14 cellular contexts compared by ENCODE assay signal in genomic region chr6:53112404-53112803, GRCh38. TPM values are rescaled to one million over a fixed set of nuclear protein-coding genes. Genes with fewer than 3 reads are reported as not detected.
DNase-seq lines count a peak whose midpoint lies in the region; ATAC-seq and TF ChIP-seq lines count a peak whose summit lies in the region.
"Had no signal": no experiment of that assay in that cellular context is flagged by ENCODE, and none has a peak within 500 bp of the region (broad histone marks: within the 10 kb centered on the region; RNA-seq: fewer than 3 reads in every experiment).

No MANE protein-coding gene starts in this region.

- TF ChIP-seq CTCF in breast epithelium (IDR thresholded peaks at IDR 0.05) = no peak

- no peaks in the 10 kb centered on the region for H3K27me3 ChIP-seq in breast epithelium

- peaks cover 0 to 12% of the 10 kb centered on the region in 2 donors for H3K4me1 ChIP-seq in breast epithelium

- H3K4me3 ChIP-seq in breast epithelium = no peak overlapping the region

- DNase-seq in SHP77 (lab: John Stamatoyannopoulos, UW) (peak; percentile 15), SHP77 treated with DMSO at 0.1 percent for 48 hours (lab: John Stamatoyannopoulos, UW) (no peak), NCI-H2196 (lab: John Stamatoyannopoulos, UW; ENCODE audit: unreplicated experiment) (peak; percentile 60), breast epithelium (ENCODE audit: low spot score in 2 of 2) (peak; percentile 57 to 61), renal cortical epithelial cell (ENCODE audit: low read depth) (peak; percentile 87), activated gamma-delta T cell (lab: John Stamatoyannopoulos, UW) (no peak), 8988T (no peak)
- DNase-seq: activated T-cell treated with anti-CD3 and anti-CD28 coated beads, Interleukin-2, amount 50 U/mL, for 4 hours; central memory CD4-positive, alpha-beta T cell; GF-D8; HCEC 1CT; NCI-H2171 had no signal

- intact Hi-C loops in breast epithelium (cut with DNase I; ENCODE audit: low total_unique reads) = no loop called here

- no peaks in the 10 kb centered on the region for H3K9me3 ChIP-seq in breast epithelium

- H3K27ac ChIP-seq in breast epithelium = peak overlapping the region; percentile 72 to 84

- ATAC-seq in HG03139 (IDR thresholded peaks at IDR 0.05; ENCODE audit: unreplicated experiment) = no peak
- ATAC-seq: activated T-cell treated with anti-CD3 and anti-CD28 coated beads, Interleukin-2, amount 50 U/mL, for 4 hours had no signal

- TF ChIP-seq POLR2A in breast epithelium (IDR thresholded peaks at IDR 0.05) = no peak

- no peaks in the 10 kb centered on the region for H3K36me3 ChIP-seq in breast epithelium

RNA-seq across cellular contexts. Expression of gene GCM1, which starts 36.2 kb away (rescaled TPM):
- total RNA-seq in breast epithelium = under 1 TPM in 1 of 3 donors, not detected in 2; 0.32 TPM
- total RNA-seq in renal cortical epithelial cell = not detected in 2 replicates
- total RNA-seq: fibroblast of lung had no signal

RNA-seq across cellular contexts. Expression of gene FBXO9, which starts 47.2 kb away (rescaled TPM):
- total RNA-seq in breast epithelium = 10 to 100 TPM; 58.9 to 88.5 (median 68.5) TPM
- total RNA-seq in renal cortical epithelial cell = 40.6 and 58.4 TPM in 2 replicates

RNA-seq across cellular contexts. Expression of gene CILK1, which starts 50.8 kb away (rescaled TPM):
- total RNA-seq in breast epithelium = 10 to 100 TPM; 15.1 to 27.7 (median 16.6) TPM
- total RNA-seq in renal cortical epithelial cell = 4.0 and 6.3 TPM in 2 replicates

Comparison
In these comparisons a context has a peak if more than half of its experiments do, and no peak if none do; other contexts are left out.
1. DNase-seq: peak in SHP77 (2 of 2), NCI-H2196 (single experiment), breast epithelium (2 of 2) and renal cortical epithelial cell (single experiment); none in SHP77 treated with DMSO at 0.1 percent for 48 hours (single experiment), activated gamma-delta T cell (single experiment) and 8988T (single experiment).